ENCODE assay signal across 1 cellular context in the genomic region with DNA sequence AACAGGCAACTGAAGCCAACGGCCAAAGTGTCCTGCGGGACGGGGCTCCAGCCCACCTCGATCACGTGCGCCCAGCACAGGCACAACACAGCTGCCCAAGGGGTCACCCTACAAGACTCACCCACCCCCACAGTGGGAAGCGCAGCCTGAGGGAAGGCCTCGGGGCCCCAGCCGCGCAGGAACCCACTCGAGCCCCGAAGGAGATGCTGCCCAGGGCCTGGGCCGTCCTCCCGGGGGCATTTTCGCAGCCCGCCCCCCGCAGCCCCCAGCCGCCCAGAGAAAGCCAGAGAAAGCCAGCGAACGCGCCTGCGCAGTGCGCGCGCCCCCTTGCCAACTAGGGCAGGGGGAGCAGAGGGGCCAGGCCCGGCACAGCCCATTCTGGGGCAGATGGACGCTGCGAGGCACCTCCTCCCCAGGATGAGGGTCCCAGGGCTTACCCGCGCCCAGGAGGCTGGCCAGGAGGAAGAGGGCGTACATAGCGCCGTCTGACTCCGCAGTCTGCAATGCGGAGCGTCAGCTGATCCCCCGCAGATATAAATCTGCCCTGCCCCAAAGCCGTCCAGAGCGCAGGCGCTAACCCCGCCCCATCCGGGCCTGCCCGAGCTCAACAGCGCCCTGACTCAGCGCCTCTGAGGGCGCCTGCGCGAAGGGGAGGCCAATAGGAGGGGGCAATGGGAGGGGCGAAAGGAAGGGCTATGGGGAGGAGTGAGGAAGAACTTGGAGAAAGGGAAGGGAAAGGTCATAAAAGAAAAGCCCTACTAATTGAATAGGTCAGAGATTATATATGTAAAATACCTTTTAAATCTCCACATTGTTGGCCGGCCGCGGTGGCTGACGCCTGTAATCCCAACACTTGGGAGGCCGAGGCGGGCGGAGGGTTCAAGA.
TF ChIP-seq lines count a peak whose summit lies in the region.

TSS of gene PSAP (minus strand) at position 507 of the 885 bp plus-strand sequence. CDS start at position 477, 30 bp downstream.

TF ChIP-seq in K562, 482 proteins besides CTCF, POLR2A, EP300 and RAD21 (continued from another document and continues in another):
- peak; percentile 95 for TF ChIP-seq ZNF316 (IDR thresholded peaks at IDR 0.05)
- no peak for TF ChIP-seq THAP7 (CRISPR knock-in tag; IDR thresholded peaks at IDR 0.05)
- TF ChIP-seq, protein P1, sequence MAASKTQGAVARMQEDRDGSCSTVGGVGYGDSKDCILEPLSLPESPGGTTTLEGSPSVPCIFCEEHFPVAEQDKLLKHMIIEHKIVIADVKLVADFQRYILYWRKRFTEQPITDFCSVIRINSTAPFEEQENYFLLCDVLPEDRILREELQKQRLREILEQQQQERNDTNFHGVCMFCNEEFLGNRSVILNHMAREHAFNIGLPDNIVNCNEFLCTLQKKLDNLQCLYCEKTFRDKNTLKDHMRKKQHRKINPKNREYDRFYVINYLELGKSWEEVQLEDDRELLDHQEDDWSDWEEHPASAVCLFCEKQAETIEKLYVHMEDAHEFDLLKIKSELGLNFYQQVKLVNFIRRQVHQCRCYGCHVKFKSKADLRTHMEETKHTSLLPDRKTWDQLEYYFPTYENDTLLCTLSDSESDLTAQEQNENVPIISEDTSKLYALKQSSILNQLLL (CRISPR knock-in tag; IDR thresholded peaks at IDR 0.05; ENCODE audit: borderline replicate concordance): no peak
- peak; percentile 86 for TF ChIP-seq MYNN (IDR thresholded peaks at IDR 0.05)
- no peak for TF ChIP-seq MYNN (CRISPR knock-in tag; IDR thresholded peaks at IDR 0.05)
- TF ChIP-seq ETS1 (conservative IDR thresholded peaks at IDR 0.05; ENCODE audit: control insufficient read depth, low read depth, low read length): 0 out of 2 replicates have a peak, but pooled peaks have one; percentile 57
- TF ChIP-seq LEF1 (IDR thresholded peaks at IDR 0.05): no peak
- TF ChIP-seq POLR3G (IDR thresholded peaks at IDR 0.05; ENCODE audit: extremely low read depth, insufficient read length, insufficient replicate concordance): no peak
- TF ChIP-seq, protein P2, sequence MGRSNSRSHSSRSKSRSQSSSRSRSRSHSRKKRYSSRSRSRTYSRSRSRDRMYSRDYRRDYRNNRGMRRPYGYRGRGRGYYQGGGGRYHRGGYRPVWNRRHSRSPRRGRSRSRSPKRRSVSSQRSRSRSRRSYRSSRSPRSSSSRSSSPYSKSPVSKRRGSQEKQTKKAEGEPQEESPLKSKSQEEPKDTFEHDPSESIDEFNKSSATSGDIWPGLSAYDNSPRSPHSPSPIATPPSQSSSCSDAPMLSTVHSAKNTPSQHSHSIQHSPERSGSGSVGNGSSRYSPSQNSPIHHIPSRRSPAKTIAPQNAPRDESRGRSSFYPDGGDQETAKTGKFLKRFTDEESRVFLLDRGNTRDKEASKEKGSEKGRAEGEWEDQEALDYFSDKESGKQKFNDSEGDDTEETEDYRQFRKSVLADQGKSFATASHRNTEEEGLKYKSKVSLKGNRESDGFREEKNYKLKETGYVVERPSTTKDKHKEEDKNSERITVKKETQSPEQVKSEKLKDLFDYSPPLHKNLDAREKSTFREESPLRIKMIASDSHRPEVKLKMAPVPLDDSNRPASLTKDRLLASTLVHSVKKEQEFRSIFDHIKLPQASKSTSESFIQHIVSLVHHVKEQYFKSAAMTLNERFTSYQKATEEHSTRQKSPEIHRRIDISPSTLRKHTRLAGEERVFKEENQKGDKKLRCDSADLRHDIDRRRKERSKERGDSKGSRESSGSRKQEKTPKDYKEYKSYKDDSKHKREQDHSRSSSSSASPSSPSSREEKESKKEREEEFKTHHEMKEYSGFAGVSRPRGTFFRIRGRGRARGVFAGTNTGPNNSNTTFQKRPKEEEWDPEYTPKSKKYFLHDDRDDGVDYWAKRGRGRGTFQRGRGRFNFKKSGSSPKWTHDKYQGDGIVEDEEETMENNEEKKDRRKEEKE (IDR thresholded peaks at IDR 0.05; ENCODE audit: borderline replicate concordance in 1 of 2, control insufficient read depth in 1 of 2, low read depth in 2 of 2, low read length in 1 of 2): no peak
- TF ChIP-seq ZNF354B (CRISPR knock-in tag; IDR thresholded peaks at IDR 0.05): no peak
- TF ChIP-seq FOXK1 (CRISPR knock-in tag; IDR thresholded peaks at IDR 0.05; ENCODE audit: borderline replicate concordance): no peak
- TF ChIP-seq RBM14 (IDR thresholded peaks at IDR 0.05; ENCODE audit: borderline replicate concordance, insufficient read depth, low read depth, low read length): no peak; the same call in 1 of the 2 replicates
- peak; percentile 59 for TF ChIP-seq MYC (IDR thresholded peaks at IDR 0.05; ENCODE audit: low read depth, low read length)
- TF ChIP-seq MYC (CRISPR knock-in tag; IDR thresholded peaks at IDR 0.05; ENCODE audit: borderline replicate concordance, low read depth): peak; percentile 72
- TF ChIP-seq HDAC3 (IDR thresholded peaks at IDR 0.05; ENCODE audit: borderline replicate concordance, partially characterized antibody): peak; percentile 13
- 0 out of 2 replicates have a peak, but pooled peaks have one; percentile 14 for TF ChIP-seq KLF16 (IDR thresholded peaks at IDR 0.05)
- TF ChIP-seq ZFPM2 (CRISPR knock-in tag; IDR thresholded peaks at IDR 0.05): no peak
- TF ChIP-seq POLR2AphosphoS2 (IDR thresholded peaks at IDR 0.05; ENCODE audit: low read length): peak; percentile 76; the same call in 1 of the 2 replicates
- TF ChIP-seq CLOCK (CRISPR knock-in tag; IDR thresholded peaks at IDR 0.05; ENCODE audit: borderline replicate concordance): no peak
- TF ChIP-seq ZNF217 (CRISPR knock-in tag; IDR thresholded peaks at IDR 0.05): no peak
- TF ChIP-seq TCF7L2 (IDR thresholded peaks at IDR 0.05; ENCODE audit: low read depth, low read length): no peak
- TF ChIP-seq NR4A1 (CRISPR knock-in tag; IDR thresholded peaks at IDR 0.05): no peak
- TF ChIP-seq NR4A1 (tag; IDR thresholded peaks at IDR 0.05): no peak; the same call in 1 of the 2 replicates
- TF ChIP-seq, protein P3, sequence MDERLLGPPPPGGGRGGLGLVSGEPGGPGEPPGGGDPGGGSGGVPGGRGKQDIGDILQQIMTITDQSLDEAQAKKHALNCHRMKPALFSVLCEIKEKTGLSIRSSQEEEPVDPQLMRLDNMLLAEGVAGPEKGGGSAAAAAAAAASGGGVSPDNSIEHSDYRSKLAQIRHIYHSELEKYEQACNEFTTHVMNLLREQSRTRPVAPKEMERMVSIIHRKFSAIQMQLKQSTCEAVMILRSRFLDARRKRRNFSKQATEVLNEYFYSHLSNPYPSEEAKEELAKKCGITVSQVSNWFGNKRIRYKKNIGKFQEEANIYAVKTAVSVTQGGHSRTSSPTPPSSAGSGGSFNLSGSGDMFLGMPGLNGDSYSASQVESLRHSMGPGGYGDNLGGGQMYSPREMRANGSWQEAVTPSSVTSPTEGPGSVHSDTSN (CRISPR knock-in tag; IDR thresholded peaks at IDR 0.05; ENCODE audit: low read depth): no peak
- TF ChIP-seq, protein P3 (tag; conservative IDR thresholded peaks at IDR 0.05; ENCODE audit: low read depth): peak; percentile 45; the same call in 1 of the 2 replicates
- no peak for TF ChIP-seq ZNF311 (CRISPR knock-in tag; IDR thresholded peaks at IDR 0.05)
- TF ChIP-seq ZNF408 (CRISPR knock-in tag; IDR thresholded peaks at IDR 0.05; ENCODE audit: low read depth): no peak
- TF ChIP-seq, protein P4, sequence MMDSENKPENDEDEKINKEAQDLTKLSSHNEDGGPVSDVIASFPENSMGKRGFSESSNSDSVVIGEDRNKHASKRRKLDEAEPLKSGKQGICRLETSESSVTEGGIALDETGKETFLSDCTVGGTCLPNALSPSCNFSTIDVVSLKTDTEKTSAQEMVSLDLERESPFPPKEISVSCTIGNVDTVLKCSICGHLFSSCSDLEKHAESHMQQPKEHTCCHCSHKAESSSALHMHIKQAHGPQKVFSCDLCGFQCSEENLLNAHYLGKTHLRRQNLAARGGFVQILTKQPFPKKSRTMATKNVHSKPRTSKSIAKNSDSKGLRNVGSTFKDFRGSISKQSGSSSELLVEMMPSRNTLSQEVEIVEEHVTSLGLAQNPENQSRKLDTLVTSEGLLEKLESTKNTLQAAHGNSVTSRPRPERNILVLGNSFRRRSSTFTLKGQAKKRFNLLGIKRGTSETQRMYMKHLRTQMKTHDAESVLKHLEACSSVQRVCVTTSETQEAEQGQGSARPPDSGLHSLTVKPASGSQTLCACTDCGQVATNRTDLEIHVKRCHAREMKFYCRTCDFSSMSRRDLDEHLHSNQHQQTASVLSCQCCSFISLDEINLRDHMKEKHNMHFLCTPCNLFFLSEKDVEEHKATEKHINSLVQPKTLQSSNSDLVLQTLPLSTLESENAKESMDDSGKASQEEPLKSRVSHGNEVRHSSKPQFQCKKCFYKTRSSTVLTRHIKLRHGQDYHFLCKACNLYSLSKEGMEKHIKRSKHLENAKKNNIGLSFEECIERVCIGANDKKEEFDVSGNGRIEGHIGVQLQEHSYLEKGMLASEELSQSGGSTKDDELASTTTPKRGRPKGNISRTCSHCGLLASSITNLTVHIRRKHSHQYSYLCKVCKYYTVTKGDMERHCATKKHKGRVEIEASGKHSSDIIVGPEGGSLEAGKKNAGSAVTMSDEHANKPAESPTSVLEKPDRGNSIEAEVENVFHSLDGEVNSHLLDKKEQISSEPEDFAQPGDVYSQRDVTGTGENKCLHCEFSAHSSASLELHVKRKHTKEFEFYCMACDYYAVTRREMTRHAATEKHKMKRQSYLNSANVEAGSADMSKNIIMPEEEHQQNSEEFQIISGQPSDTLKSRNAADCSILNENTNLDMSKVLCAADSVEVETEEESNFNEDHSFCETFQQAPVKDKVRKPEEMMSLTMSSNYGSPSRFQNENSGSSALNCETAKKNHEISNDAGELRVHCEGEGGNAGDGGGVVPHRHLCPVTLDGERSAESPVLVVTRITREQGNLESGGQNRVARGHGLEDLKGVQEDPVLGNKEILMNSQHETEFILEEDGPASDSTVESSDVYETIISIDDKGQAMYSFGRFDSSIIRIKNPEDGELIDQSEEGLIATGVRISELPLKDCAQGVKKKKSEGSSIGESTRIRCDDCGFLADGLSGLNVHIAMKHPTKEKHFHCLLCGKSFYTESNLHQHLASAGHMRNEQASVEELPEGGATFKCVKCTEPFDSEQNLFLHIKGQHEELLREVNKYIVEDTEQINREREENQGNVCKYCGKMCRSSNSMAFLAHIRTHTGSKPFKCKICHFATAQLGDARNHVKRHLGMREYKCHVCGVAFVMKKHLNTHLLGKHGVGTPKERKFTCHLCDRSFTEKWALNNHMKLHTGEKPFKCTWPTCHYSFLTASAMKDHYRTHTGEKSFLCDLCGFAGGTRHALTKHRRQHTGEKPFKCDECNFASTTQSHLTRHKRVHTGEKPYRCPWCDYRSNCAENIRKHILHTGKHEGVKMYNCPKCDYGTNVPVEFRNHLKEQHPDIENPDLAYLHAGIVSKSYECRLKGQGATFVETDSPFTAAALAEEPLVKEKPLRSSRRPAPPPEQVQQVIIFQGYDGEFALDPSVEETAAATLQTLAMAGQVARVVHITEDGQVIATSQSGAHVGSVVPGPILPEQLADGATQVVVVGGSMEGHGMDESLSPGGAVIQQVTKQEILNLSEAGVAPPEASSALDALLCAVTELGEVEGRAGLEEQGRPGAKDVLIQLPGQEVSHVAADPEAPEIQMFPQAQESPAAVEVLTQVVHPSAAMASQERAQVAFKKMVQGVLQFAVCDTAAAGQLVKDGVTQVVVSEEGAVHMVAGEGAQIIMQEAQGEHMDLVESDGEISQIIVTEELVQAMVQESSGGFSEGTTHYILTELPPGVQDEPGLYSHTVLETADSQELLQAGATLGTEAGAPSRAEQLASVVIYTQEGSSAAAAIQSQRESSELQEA (IDR thresholded peaks at IDR 0.05; ENCODE audit: low read depth): no peak
- peak; percentile 7; the same call in 1 of the 2 replicates for TF ChIP-seq XRCC5 (IDR thresholded peaks at IDR 0.05; ENCODE audit: low read depth, low read length)
- no peak for TF ChIP-seq SP2 (IDR thresholded peaks at IDR 0.05; ENCODE audit: extremely low read depth, low read depth, low read length, poor library complexity, severe bottlenecking)
- TF ChIP-seq BHLHE40 (IDR thresholded peaks at IDR 0.05; ENCODE audit: low read length): peak; percentile 93
- peak; percentile 45; the same call in 1 of the 2 replicates for TF ChIP-seq NCOR1 (IDR thresholded peaks at IDR 0.05)
- no peak for TF ChIP-seq CCAR2 (IDR thresholded peaks at IDR 0.05; ENCODE audit: low read depth, low read length)
- peak; percentile 85 for TF ChIP-seq PCBP1 (IDR thresholded peaks at IDR 0.05; ENCODE audit: low read depth, low read length, poor library complexity, severe bottlenecking)
- TF ChIP-seq C11orf30 (IDR thresholded peaks at IDR 0.05; ENCODE audit: low read depth): peak; percentile 96
- TF ChIP-seq SNIP1 (IDR thresholded peaks at IDR 0.05; ENCODE audit: low read depth): no peak
